In genomic region chr6:24643925-24644324, GRCh38 we compare ENCODE assay signal across 27 cellular contexts. TPM values are rescaled to one million over a fixed set of nuclear protein-coding genes. Genes with fewer than 3 reads are reported as not detected.
"Had no signal": no experiment of that assay in that cellular context is flagged by ENCODE, and none has a peak within 500 bp of the region (broad histone marks: within the 10 kb centered on the region; RNA-seq: fewer than 3 reads in every experiment).

No MANE protein-coding gene starts in this region.

- H3K4me3 ChIP-seq: ascending aorta, esophagus muscularis mucosa, heart left ventricle, lower lobe of right lung, stomach, suprapubic skin, tibial artery had no signal

- H3K9me3 ChIP-seq: ascending aorta, esophagus muscularis mucosa, lower lobe of right lung, stomach, suprapubic skin, tibial artery had no signal

- H3K27me3 ChIP-seq: ascending aorta, brain microvascular endothelial cell had no signal

- H3K27ac ChIP-seq: ascending aorta, brain microvascular endothelial cell, esophagus muscularis mucosa, foreskin keratinocyte, heart left ventricle, lower lobe of right lung, stomach, suprapubic skin, tibial artery had no signal

- DNase-seq: activated B cell treated with CpG ODN at 0.5 μM for 24 hours; activated CD4-positive, alpha-beta T cell treated with anti-CD3 and anti-CD28 coated beads for 36 hours; activated CD4-positive, alpha-beta T cell treated with anti-CD3 and anti-CD28 coated beads, Interleukin-2, amount 50 U/mL, for 48 hours; activated CD8-positive, alpha-beta memory T cell treated with anti-CD3 and anti-CD28 coated beads for 24 hours; activated effector memory CD4-positive, alpha-beta T cell treated with anti-CD3 and anti-CD28 coated beads, Interleukin-2, amount 50 U/mL, for 16 hours; activated naive CD4-positive, alpha-beta T cell treated with anti-CD3 and anti-CD28 coated beads for 36 hours; activated naive CD8-positive, alpha-beta T cell treated with anti-CD3 and anti-CD28 coated beads for 36 hours; activated T-cell treated with anti-CD3 and anti-CD28 coated beads, Interleukin-2, amount 50 U/mL, for 1 hour; brain microvascular endothelial cell; caudate nucleus; foreskin keratinocyte; heart left ventricle; lower lobe of right lung; mesenchymal stem cell; natural killer cell; right cardiac atrium; stimulated activated CD4-positive, alpha-beta T cell treated with anti-CD3 and anti-CD28 coated beads, Interleukin-15, amount 100 ng/mL, for 24 hours; stimulated activated CD4-positive, alpha-beta T cell treated with anti-CD3 and anti-CD28 coated beads, Interleukin-2, amount 100 ng/mL, for 24 hours; stimulated activated naive B cell treated with anti-CD40 and anti-IgM and Interleukin-4, amounts not matched to agents 10 μg/mL and 1 μg/mL and 100 μg/mL, for 72 hours; stomach; tibial artery had no signal

- H3K36me3 ChIP-seq: ascending aorta, brain microvascular endothelial cell, esophagus muscularis mucosa, lower lobe of right lung, stomach, suprapubic skin, tibial artery had no signal

- ATAC-seq: activated CD4-positive, alpha-beta T cell treated with anti-CD3 and anti-CD28 coated beads for 36 hours; foreskin keratinocyte; heart left ventricle; left lobe of liver; lower lobe of right lung; natural killer cell; right cardiac atrium; stimulated activated naive B cell treated with anti-CD40 and anti-IgM and Interleukin-4, amounts not matched to agents 10 μg/mL and 1 μg/mL and 100 μg/mL, for 72 hours had no signal

- H3K4me1 ChIP-seq: lower lobe of right lung had no signal

RNA-seq across cellular contexts. Expression of gene KIAA0319, which starts 2.1 kb away (rescaled TPM):
- total RNA-seq: activated T-helper 1 cell treated with anti-CD3 and anti-CD28 coated beads, Interleukin-12 subunit alpha, Interleukin-12 subunit beta, Interleukin-2, Interleukin-4 antibody, amounts not matched to agents 30 ng/mL and 10 ng/mL and 1 ng/mL, durations not matched to agents 14 hours and 24 hours and 36 hours; ascending aorta; foreskin keratinocyte; kidney epithelial cell; left lobe of liver had no signal
- polyA plus RNA-seq: foreskin keratinocyte, heart left ventricle, right cardiac atrium had no signal
